Comparison of ENCODE assay signal across 8 cellular contexts in genomic region chr12:121015825-121016766, GRCh38. TPM values are rescaled to one million over a fixed set of nuclear protein-coding genes. Genes with fewer than 3 reads are reported as not detected.
DNase-seq lines count a peak whose midpoint lies in the region; ATAC-seq and TF ChIP-seq lines count a peak whose summit lies in the region.

C12orf43 (minus strand) TSS chr12:121016487; CDS start chr12:121016474, 13 bp downstream.

- peaks cover 0 to 6% (median 2%) of the 10 kb centered on the region in 3 donors for H3K27me3 Mint-ChIP-seq in immature natural killer cell (ENCODE audit: low read depth in 3 of 3)

- peak; percentile 72 for TF ChIP-seq POLR2A in GM18951 (IDR thresholded peaks at IDR 0.05; ENCODE audit: extremely low read depth, insufficient read depth, insufficient read length)

- H3K27ac Mint-ChIP-seq in immature natural killer cell = peak within 1 kb of the TSS; percentile 81 to 98 (median 94)

- TF ChIP-seq CTCF in WERI-Rb-1 (IDR thresholded peaks at IDR 0.05; ENCODE audit: low read depth, low read length) (no peak), mammary epithelial cell (conservative IDR thresholded peaks at IDR 0.05 in 1 of 2, IDR thresholded peaks at IDR 0.05 in 1 of 2; ENCODE audit: extremely low read depth in 1 of 2, insufficient read depth in 1 of 2, low read depth in 1 of 2, low read length in 2 of 2) (no peak)

- H3K27me3 ChIP-seq in WERI-Rb-1 (ENCODE audit: insufficient read depth, low read depth, severe bottlenecking) (no peaks in the 10 kb centered on the region), mammary epithelial cell (ENCODE audit: insufficient read depth, low read length) (no peaks in the 10 kb centered on the region)

- peak within 1 kb of the TSS; percentile 66 for H3K27ac ChIP-seq in WERI-Rb-1
- H3K27ac ChIP-seq in mammary epithelial cell (ENCODE audit: insufficient read depth, low read depth, low read length) = peak within 1 kb of the TSS; percentile 64

- peak within 1 kb of the TSS; percentile 95 to 97 (median 97) for H3K4me3 Mint-ChIP-seq in immature natural killer cell

- in situ Hi-C loops in GM18951 (cut with MboI; ENCODE audit: low sequenced_read_pairs, unreplicated experiment) = no loop called here
- in situ Hi-C loops in mammary epithelial cell (cut with MboI; ENCODE audit: low sequenced_read_pairs in 2 of 2) = loop anchor here in 1 of 2 donors (10.0 kb wide), 1 partner anchor 79 kb away; no protein-coding TSS in a partner anchor

- peak within 1 kb of the TSS; percentile 94 for H2AFZ ChIP-seq in mammary epithelial cell (ENCODE audit: low read depth, low read length)

- H4K20me1 ChIP-seq in mammary epithelial cell (ENCODE audit: insufficient read depth, low read length) = no peaks in the 10 kb centered on the region

- H3K4me1 ChIP-seq in mammary epithelial cell (ENCODE audit: insufficient read depth, low read length) = peaks cover 9% of the 10 kb centered on the region

- CTCF ChIA-PET in mammary epithelial cell (lab: Charles Lee; ENCODE audit: low non-redundant PET) = no interaction called here

- peak within 1 kb of the TSS; percentile 80 for H3K9ac ChIP-seq in mammary epithelial cell (ENCODE audit: insufficient read depth, low read length)

- H3K79me2 ChIP-seq in mammary epithelial cell (ENCODE audit: insufficient read depth, low read length) = peaks cover 20% of the 10 kb centered on the region

- peak; percentile 97 for ATAC-seq in HG03175 (IDR thresholded peaks at IDR 0.05; ENCODE audit: unreplicated experiment)

- H3K9me3 Mint-ChIP-seq in immature natural killer cell = no peaks in the 10 kb centered on the region

- peaks cover 2 to 17% (median 17%) of the 10 kb centered on the region in 3 donors for H3K36me3 Mint-ChIP-seq in immature natural killer cell

- H3K4me3 ChIP-seq in WERI-Rb-1 (ENCODE audit: low read depth, low read length) (peak within 1 kb of the TSS; percentile 87), mammary epithelial cell (replicated peaks in 1 of 3; ENCODE audit: insufficient read depth in 1 of 3, low read depth in 2 of 3, low read length in 3 of 3) (peak within 1 kb of the TSS; percentile 81 to 87 (median 82))

- H3K4me2 ChIP-seq in mammary epithelial cell (ENCODE audit: insufficient read depth, low read depth, low read length) = peak within 1 kb of the TSS; percentile 88

- BruUV-seq in mammary epithelial cell (replicated peaks; lab: Mats Ljungman, UMichigan) = TSS peak; percentile 38

- intact Hi-C loops in mammary epithelial cell (cut with micrococcal nuclease) = no loop called here

- H3K9me3 ChIP-seq in WERI-Rb-1 (ENCODE audit: severe bottlenecking) (no peaks in the 10 kb centered on the region), mammary epithelial cell (replicated peaks; ENCODE audit: insufficient read depth, low read length) (no peaks in the 10 kb centered on the region)

- peaks cover 21 to 23% of the 10 kb centered on the region in 2 donors for H3K4me1 Mint-ChIP-seq in immature natural killer cell

- H3K36me3 ChIP-seq in WERI-Rb-1 = no peaks in the 10 kb centered on the region
- no peaks in the 10 kb centered on the region for H3K36me3 ChIP-seq in mammary epithelial cell (ENCODE audit: insufficient read depth, low read length)

- WGBS in mammary epithelial cell (ENCODE audit: low coverage, missing lambda C conversion rate) = 1% methylated on average over 22 of the region's 34 CpGs

- DNase-seq in AG08396 (ENCODE audit: low spot score) (peak; percentile 92), NCI-H2227 treated with DMSO at 0.1 percent for 48 hours (lab: John Stamatoyannopoulos, UW) (peak; percentile 94), WERI-Rb-1 (peak; percentile 93), mammary epithelial cell (peak; percentile 84), immature natural killer cell (peak; percentile 85 to 87 (median 87)), smooth muscle cell of the brain vasculature (ENCODE audit: low read depth, low spot score) (peak; percentile 74)

- dilution Hi-C loops in mammary epithelial cell (cut with HindIII; ENCODE audit: low sequenced_read_pairs) = loop anchor here (5.0 kb wide), 1 partner anchor 46 kb away; no protein-coding TSS in a partner anchor

RNA-seq across cellular contexts. Expression of gene C12orf43, which starts in this region (rescaled TPM):
- 10 to 100 TPM; 12.0 to 16.9 TPM for total RNA-seq in mammary epithelial cell
- polyA plus RNA-seq in mammary epithelial cell (16.5 TPM), immature natural killer cell (10 to 100 TPM; 11.8 to 24.8 (median 23.9) TPM)
- polyA minus RNA-seq in mammary epithelial cell = 11.3 TPM

Comparison
In these comparisons a context has a peak if more than half of its experiments do, and no peak if none do; other contexts are left out.
1. Peak in every context shown above with its lines: DNase-seq, ATAC-seq, H3K4me3 ChIP-seq and H3K27ac ChIP-seq.